In the genomic region with DNA sequence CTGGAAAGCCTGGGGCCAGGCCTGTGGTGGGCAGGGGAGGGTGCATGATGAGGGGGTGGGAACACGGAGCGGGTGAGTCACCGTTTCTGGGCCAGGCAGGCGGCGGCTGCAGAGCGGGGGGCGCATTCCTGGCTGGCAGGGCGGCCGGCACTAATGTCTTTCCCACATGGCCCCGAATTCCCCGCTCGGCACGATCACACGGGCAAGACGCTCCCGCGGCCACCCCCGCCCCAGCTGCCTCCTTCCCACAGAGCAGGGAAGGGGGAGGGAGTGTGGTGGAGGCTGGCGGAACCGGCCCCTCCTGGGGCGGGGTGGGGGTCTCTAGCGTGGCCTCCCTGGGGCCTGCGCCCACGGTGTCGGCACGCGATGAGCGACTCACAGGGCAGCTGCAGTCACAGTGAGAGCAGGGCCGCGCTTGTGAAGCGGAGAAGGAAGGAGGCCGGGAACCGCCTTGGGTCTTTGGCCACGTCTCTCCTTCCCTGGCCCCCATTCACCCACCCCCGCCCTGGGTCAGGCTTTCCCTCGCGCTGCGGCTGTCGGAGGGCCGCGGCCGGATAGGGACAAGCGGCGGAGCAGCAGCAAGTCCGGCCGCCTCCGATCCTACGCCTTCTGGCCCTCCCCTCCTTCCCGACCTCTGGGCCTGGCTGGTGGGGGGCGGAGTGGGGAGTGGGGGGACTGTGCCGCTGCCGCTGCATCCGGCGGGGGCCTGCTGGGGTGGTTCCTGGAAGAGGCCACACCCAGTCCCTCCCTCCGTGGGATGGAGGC, we compare ENCODE assay signal across 1 cellular context.
TF ChIP-seq lines count a peak whose summit lies in the region.

No MANE protein-coding gene starts in this region.

TF ChIP-seq in HepG2, 621 proteins besides CTCF, POLR2A, EP300 and RAD21 (continued from another document and continues in another):
- TF ChIP-seq ZNF12 (CRISPR knock-in tag; IDR thresholded peaks at IDR 0.05) (peak; percentile 49; the same call in 1 of the 2 replicates), STAT5B (CRISPR knock-in tag; IDR thresholded peaks at IDR 0.05) (no peak), DNMT3B (CRISPR knock-in tag; conservative IDR thresholded peaks at IDR 0.05) (no peak), ZNF556 (CRISPR knock-in tag; IDR thresholded peaks at IDR 0.05; ENCODE audit: borderline replicate concordance) (0 out of 2 replicates have a peak, but pooled peaks have one; percentile 46), SRY (CRISPR knock-in tag; IDR thresholded peaks at IDR 0.05) (peak; percentile 74; the same call in 1 of the 2 replicates), AGO1 (IDR thresholded peaks at IDR 0.05; ENCODE audit: low read depth, low read length, poor library complexity, severe bottlenecking) (peak; percentile 10), SYNCRIP (IDR thresholded peaks at IDR 0.05; ENCODE audit: insufficient read depth, low read depth, low read length) (no peak), ZNF782 (CRISPR knock-in tag; IDR thresholded peaks at IDR 0.05; ENCODE audit: borderline replicate concordance) (no peak), ARHGAP35 (CRISPR knock-in tag; IDR thresholded peaks at IDR 0.05; ENCODE audit: borderline replicate concordance) (no peak), ZNF557 (CRISPR knock-in tag; IDR thresholded peaks at IDR 0.05) (0 out of 2 replicates have a peak, but pooled peaks have one; percentile 53), HDAC1 (CRISPR knock-in tag; IDR thresholded peaks at IDR 0.05) (peak; percentile 65; the same call in 1 of the 2 replicates), ZNF792 (CRISPR knock-in tag; IDR thresholded peaks at IDR 0.05) (0 out of 2 replicates have a peak, but pooled peaks have one; percentile 13), KMT2B (CRISPR knock-in tag; IDR thresholded peaks at IDR 0.05) (peak; percentile 20; the same call in 1 of the 2 replicates), ELF3 (CRISPR knock-in tag; IDR thresholded peaks at IDR 0.05) (0 out of 2 replicates have a peak, but pooled peaks have one; percentile 31), ZNF569 (CRISPR knock-in tag; IDR thresholded peaks at IDR 0.05; ENCODE audit: borderline replicate concordance) (no peak), ZNF652 (CRISPR knock-in tag; IDR thresholded peaks at IDR 0.05; ENCODE audit: borderline replicate concordance, low read depth) (no peak), ZNF816 (CRISPR knock-in tag; IDR thresholded peaks at IDR 0.05; ENCODE audit: borderline replicate concordance) (no peak), ZNF737 (CRISPR knock-in tag; IDR thresholded peaks at IDR 0.05; ENCODE audit: borderline replicate concordance) (no peak), PHF5A (CRISPR knock-in tag; IDR thresholded peaks at IDR 0.05; ENCODE audit: low read depth, unreplicated experiment) (peak; percentile 56), NFKB2 (CRISPR knock-in tag; IDR thresholded peaks at IDR 0.05; ENCODE audit: borderline replicate concordance) (peak; percentile 26; the same call in 1 of the 2 replicates), AHR (CRISPR knock-in tag; IDR thresholded peaks at IDR 0.05) (no peak; the same call in 1 of the 2 replicates), HNRNPLL (IDR thresholded peaks at IDR 0.05; ENCODE audit: low read depth, low read length, poor library complexity, severe bottlenecking) (peak; percentile 27), ZFP41 (CRISPR knock-in tag; IDR thresholded peaks at IDR 0.05; ENCODE audit: borderline replicate concordance) (peak; percentile 87; the same call in 1 of the 2 replicates), ZNF83 (CRISPR knock-in tag; IDR thresholded peaks at IDR 0.05; ENCODE audit: borderline replicate concordance) (peak; percentile 40; the same call in 1 of the 2 replicates), ZNF572 (CRISPR knock-in tag; IDR thresholded peaks at IDR 0.05) (no peak), ZNF263 (CRISPR knock-in tag; IDR thresholded peaks at IDR 0.05) (no peak), ZNF761 (CRISPR knock-in tag; conservative IDR thresholded peaks at IDR 0.05) (peak; percentile 70; the same call in 1 of the 2 replicates), ZNF749 (CRISPR knock-in tag; IDR thresholded peaks at IDR 0.05; ENCODE audit: borderline replicate concordance) (no peak), ZBTB7A (CRISPR knock-in tag; IDR thresholded peaks at IDR 0.05) (peak; percentile 80)
- TF ChIP-seq, protein P1, sequence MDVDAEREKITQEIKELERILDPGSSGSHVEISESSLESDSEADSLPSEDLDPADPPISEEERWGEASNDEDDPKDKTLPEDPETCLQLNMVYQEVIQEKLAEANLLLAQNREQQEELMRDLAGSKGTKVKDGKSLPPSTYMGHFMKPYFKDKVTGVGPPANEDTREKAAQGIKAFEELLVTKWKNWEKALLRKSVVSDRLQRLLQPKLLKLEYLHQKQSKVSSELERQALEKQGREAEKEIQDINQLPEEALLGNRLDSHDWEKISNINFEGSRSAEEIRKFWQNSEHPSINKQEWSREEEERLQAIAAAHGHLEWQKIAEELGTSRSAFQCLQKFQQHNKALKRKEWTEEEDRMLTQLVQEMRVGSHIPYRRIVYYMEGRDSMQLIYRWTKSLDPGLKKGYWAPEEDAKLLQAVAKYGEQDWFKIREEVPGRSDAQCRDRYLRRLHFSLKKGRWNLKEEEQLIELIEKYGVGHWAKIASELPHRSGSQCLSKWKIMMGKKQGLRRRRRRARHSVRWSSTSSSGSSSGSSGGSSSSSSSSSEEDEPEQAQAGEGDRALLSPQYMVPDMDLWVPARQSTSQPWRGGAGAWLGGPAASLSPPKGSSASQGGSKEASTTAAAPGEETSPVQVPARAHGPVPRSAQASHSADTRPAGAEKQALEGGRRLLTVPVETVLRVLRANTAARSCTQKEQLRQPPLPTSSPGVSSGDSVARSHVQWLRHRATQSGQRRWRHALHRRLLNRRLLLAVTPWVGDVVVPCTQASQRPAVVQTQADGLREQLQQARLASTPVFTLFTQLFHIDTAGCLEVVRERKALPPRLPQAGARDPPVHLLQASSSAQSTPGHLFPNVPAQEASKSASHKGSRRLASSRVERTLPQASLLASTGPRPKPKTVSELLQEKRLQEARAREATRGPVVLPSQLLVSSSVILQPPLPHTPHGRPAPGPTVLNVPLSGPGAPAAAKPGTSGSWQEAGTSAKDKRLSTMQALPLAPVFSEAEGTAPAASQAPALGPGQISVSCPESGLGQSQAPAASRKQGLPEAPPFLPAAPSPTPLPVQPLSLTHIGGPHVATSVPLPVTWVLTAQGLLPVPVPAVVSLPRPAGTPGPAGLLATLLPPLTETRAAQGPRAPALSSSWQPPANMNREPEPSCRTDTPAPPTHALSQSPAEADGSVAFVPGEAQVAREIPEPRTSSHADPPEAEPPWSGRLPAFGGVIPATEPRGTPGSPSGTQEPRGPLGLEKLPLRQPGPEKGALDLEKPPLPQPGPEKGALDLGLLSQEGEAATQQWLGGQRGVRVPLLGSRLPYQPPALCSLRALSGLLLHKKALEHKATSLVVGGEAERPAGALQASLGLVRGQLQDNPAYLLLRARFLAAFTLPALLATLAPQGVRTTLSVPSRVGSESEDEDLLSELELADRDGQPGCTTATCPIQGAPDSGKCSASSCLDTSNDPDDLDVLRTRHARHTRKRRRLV (CRISPR knock-in tag; IDR thresholded peaks at IDR 0.05) = no peak
- TF ChIP-seq, protein P2, sequence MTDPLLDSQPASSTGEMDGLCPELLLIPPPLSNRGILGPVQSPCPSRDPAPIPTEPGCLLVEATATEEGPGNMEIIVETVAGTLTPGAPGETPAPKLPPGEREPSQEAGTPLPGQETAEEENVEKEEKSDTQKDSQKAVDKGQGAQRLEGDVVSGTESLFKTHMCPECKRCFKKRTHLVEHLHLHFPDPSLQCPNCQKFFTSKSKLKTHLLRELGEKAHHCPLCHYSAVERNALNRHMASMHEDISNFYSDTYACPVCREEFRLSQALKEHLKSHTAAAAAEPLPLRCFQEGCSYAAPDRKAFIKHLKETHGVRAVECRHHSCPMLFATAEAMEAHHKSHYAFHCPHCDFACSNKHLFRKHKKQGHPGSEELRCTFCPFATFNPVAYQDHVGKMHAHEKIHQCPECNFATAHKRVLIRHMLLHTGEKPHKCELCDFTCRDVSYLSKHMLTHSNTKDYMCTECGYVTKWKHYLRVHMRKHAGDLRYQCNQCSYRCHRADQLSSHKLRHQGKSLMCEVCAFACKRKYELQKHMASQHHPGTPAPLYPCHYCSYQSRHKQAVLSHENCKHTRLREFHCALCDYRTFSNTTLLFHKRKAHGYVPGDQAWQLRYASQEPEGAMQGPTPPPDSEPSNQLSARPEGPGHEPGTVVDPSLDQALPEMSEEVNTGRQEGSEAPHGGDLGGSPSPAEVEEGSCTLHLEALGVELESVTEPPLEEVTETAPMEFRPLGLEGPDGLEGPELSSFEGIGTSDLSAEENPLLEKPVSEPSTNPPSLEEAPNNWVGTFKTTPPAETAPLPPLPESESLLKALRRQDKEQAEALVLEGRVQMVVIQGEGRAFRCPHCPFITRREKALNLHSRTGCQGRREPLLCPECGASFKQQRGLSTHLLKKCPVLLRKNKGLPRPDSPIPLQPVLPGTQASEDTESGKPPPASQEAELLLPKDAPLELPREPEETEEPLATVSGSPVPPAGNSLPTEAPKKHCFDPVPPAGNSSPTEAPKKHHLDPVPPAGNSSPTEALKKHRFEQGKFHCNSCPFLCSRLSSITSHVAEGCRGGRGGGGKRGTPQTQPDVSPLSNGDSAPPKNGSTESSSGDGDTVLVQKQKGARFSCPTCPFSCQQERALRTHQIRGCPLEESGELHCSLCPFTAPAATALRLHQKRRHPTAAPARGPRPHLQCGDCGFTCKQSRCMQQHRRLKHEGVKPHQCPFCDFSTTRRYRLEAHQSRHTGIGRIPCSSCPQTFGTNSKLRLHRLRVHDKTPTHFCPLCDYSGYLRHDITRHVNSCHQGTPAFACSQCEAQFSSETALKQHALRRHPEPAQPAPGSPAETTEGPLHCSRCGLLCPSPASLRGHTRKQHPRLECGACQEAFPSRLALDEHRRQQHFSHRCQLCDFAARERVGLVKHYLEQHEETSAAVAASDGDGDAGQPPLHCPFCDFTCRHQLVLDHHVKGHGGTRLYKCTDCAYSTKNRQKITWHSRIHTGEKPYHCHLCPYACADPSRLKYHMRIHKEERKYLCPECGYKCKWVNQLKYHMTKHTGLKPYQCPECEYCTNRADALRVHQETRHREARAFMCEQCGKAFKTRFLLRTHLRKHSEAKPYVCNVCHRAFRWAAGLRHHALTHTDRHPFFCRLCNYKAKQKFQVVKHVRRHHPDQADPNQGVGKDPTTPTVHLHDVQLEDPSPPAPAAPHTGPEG (CRISPR knock-in tag; IDR thresholded peaks at IDR 0.05) = no peak
- TF ChIP-seq, protein P3, sequence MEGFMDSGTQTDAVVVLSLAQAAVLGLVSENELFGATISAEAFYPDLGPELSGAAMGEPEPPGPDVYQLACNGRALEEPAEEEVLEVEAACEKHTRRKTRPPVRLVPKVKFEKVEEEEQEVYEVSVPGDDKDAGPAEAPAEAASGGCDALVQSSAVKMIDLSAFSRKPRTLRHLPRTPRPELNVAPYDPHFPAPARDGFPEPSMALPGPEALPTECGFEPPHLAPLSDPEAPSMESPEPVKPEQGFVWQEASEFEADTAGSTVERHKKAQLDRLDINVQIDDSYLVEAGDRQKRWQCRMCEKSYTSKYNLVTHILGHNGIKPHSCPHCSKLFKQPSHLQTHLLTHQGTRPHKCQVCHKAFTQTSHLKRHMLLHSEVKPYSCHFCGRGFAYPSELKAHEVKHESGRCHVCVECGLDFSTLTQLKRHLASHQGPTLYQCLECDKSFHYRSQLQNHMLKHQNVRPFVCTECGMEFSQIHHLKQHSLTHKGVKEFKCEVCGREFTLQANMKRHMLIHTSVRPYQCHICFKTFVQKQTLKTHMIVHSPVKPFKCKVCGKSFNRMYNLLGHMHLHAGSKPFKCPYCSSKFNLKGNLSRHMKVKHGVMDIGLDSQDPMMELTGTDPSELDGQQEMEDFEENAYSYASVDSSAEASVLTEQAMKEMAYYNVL (CRISPR knock-in tag; IDR thresholded peaks at IDR 0.05; ENCODE audit: borderline replicate concordance) = no peak; the same call in 1 of the 2 replicates
- TF ChIP-seq, protein P4, sequence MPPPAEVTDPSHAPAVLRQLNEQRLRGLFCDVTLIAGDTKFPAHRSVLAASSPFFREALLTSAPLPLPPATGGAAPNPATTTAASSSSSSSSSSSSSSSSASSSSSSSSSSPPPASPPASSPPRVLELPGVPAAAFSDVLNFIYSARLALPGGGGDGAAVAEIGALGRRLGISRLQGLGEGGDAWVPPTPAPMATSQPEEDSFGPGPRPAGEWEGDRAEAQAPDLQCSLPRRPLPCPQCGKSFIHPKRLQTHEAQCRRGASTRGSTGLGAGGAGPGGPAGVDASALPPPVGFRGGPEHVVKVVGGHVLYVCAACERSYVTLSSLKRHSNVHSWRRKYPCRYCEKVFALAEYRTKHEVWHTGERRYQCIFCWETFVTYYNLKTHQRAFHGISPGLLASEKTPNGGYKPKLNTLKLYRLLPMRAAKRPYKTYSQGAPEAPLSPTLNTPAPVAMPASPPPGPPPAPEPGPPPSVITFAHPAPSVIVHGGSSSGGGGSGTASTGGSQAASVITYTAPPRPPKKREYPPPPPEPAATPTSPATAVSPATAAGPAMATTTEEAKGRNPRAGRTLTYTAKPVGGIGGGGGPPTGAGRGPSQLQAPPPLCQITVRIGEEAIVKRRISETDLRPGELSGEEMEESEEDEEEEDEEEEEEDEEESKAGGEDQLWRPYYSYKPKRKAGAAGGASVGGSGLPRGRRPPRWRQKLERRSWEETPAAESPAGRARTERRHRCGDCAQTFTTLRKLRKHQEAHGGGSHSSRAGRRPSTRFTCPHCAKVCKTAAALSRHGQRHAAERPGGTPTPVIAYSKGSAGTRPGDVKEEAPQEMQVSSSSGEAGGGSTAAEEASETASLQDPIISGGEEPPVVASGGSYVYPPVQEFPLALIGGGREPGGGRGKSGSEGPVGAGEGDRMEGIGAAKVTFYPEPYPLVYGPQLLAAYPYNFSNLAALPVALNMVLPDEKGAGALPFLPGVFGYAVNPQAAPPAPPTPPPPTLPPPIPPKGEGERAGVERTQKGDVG (CRISPR knock-in tag; IDR thresholded peaks at IDR 0.05; ENCODE audit: borderline replicate concordance) = no peak
- TF ChIP-seq, protein P5, sequence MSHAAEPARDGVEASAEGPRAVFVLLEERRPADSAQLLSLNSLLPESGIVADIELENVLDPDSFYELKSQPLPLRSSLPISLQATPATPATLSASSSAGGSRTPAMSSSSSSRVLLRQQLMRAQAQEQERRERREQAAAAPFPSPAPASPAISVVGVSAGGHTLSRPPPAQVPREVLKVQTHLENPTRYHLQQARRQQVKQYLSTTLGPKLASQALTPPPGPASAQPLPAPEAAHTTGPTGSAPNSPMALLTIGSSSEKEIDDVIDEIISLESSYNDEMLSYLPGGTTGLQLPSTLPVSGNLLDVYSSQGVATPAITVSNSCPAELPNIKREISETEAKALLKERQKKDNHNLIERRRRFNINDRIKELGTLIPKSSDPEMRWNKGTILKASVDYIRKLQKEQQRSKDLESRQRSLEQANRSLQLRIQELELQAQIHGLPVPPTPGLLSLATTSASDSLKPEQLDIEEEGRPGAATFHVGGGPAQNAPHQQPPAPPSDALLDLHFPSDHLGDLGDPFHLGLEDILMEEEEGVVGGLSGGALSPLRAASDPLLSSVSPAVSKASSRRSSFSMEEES (CRISPR knock-in tag; IDR thresholded peaks at IDR 0.05) = 0 out of 2 replicates have a peak, but pooled peaks have one; percentile 40
- TF ChIP-seq, protein P6, sequence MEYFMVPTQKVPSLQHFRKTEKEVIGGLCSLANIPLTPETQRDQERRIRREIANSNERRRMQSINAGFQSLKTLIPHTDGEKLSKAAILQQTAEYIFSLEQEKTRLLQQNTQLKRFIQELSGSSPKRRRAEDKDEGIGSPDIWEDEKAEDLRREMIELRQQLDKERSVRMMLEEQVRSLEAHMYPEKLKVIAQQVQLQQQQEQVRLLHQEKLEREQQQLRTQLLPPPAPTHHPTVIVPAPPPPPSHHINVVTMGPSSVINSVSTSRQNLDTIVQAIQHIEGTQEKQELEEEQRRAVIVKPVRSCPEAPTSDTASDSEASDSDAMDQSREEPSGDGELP (IDR thresholded peaks at IDR 0.05; ENCODE audit: borderline replicate concordance, low read depth) = no peak
